8 cellular contexts compared by ENCODE assay signal in genomic region chr5:18238321-18238720, GRCh38.
"Had no signal": no experiment of that assay in that cellular context is flagged by ENCODE, and none has a peak within 500 bp of the region (broad histone marks: within the 10 kb centered on the region; RNA-seq: fewer than 3 reads in every experiment).

No MANE protein-coding gene starts in this region.

- H3K9me3 Mint-ChIP-seq: GM23338, H9, IgD-negative memory B cell had no signal

- H3K4me1 Mint-ChIP-seq: GM23338, H9, IgD-negative memory B cell had no signal

- ATAC-seq: GM23338, HepG2 had no signal

- H3K36me3 Mint-ChIP-seq: IgD-negative memory B cell had no signal

- H2AFZ ChIP-seq: GM23338 had no signal

- H3K4me3 Mint-ChIP-seq: GM23338, H9, IgD-negative memory B cell had no signal

- H3K27ac Mint-ChIP-seq: GM23338, H9, IgD-negative memory B cell had no signal

- H3K4me3 ChIP-seq: GM23338 had no signal

- H3K4me2 ChIP-seq: GM23338 had no signal

- H3K27me3 Mint-ChIP-seq: IgD-negative memory B cell had no signal

- DNase-seq: H9, HCEC 1CT, KBM-7 had no signal

- FAIRE-seq: H1, H54, HepG2 had no signal
